In the genomic region with DNA sequence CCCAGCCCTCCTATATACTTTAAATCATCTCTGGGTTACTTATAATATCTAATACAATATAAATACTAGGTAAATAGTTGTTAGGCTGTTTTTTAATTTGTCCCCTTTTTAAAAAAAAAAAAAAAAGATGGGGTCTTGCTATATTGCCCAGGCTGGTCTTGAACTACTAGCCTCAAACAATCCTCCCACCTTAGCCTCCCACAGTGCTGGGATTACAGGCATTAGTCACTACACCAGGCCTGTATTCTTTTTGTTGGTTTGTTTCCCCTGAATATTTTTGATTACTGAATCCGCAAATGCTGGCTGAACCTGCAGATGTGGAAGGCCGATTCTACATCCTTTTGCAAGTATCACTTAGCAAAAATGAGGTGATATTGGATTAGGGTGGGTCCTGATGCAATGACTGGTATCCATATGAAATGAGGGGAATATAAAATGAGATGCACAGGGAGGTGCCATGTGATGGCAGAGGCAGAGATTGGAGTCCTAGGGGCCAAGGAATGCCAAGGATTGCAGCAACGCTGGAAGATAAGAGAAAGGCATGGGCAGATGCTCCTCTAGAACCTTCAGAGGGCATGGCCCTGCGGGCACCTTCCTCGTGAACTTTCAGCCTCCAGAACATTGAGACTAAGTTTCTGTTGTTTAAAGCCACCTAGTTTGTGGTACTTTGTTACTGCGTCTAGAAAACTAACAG, we compare ENCODE assay signal across 15 cellular contexts.
"Had no signal": no experiment of that assay in that cellular context is flagged by ENCODE, and none has a peak within 500 bp of the region (broad histone marks: within the 10 kb centered on the region; RNA-seq: fewer than 3 reads in every experiment).

No MANE protein-coding gene starts in this region.

- H3K27ac ChIP-seq: esophagus squamous epithelium, left lung, SJSA1 had no signal

- H3K4me1 Mint-ChIP-seq: stimulated activated memory B cell treated with anti-CD40 and anti-IgM and Interleukin-4, amounts not matched to agents 10 μg/mL and 1 μg/mL and 100 μg/mL, for 72 hours had no signal

- DNase-seq: activated naive CD4-positive, alpha-beta T cell treated with anti-CD3 and anti-CD28 coated beads, Interleukin-2, amount 50 U/mL, for 16 hours; esophagus squamous epithelium; foreskin fibroblast; head of caudate nucleus; right cardiac atrium; spleen; stimulated activated CD4-positive, alpha-beta T cell treated with anti-CD3 and anti-CD28 coated beads, Interleukin-1b, Interleukin-23, amount 100 ng/mL, for 48 hours; substantia nigra; SW 1271 had no signal

- H3K36me3 ChIP-seq: left lung had no signal

- H3K4me1 ChIP-seq: left lung had no signal

- H3K4me3 ChIP-seq: esophagus squamous epithelium, left lung, SJSA1, spleen had no signal

- H3K27me3 ChIP-seq: esophagus squamous epithelium, left lung, SJSA1, spleen had no signal

- H3K27me3 Mint-ChIP-seq: activated T-helper 17 cell treated with anti-CD3 and anti-CD28 coated beads, Interleukin-2, amount 50 U/mL, for 72 hours; stimulated activated memory B cell treated with anti-CD40 and anti-IgM and Interleukin-4, amounts not matched to agents 10 μg/mL and 1 μg/mL and 100 μg/mL, for 72 hours had no signal

- H3K4me3 Mint-ChIP-seq: activated T-helper 17 cell treated with anti-CD3 and anti-CD28 coated beads, Interleukin-2, amount 50 U/mL, for 72 hours; stimulated activated memory B cell treated with anti-CD40 and anti-IgM and Interleukin-4, amounts not matched to agents 10 μg/mL and 1 μg/mL and 100 μg/mL, for 72 hours; T-helper 2 cell treated with Interferon-gamma antibody and Interleukin-4, amounts not matched to agents 5 μg/mL and 100 μg/mL, for 36 hours had no signal

- H3K9me3 ChIP-seq: esophagus squamous epithelium, left lung, SJSA1, spleen had no signal

- H3K27ac Mint-ChIP-seq: activated T-helper 17 cell treated with anti-CD3 and anti-CD28 coated beads, Interleukin-2, amount 50 U/mL, for 72 hours; stimulated activated memory B cell treated with anti-CD40 and anti-IgM and Interleukin-4, amounts not matched to agents 10 μg/mL and 1 μg/mL and 100 μg/mL, for 72 hours; T-helper 2 cell treated with Interferon-gamma antibody and Interleukin-4, amounts not matched to agents 5 μg/mL and 100 μg/mL, for 36 hours had no signal

- H3K9me3 Mint-ChIP-seq: activated T-helper 17 cell treated with anti-CD3 and anti-CD28 coated beads, Interleukin-2, amount 50 U/mL, for 72 hours; stimulated activated memory B cell treated with anti-CD40 and anti-IgM and Interleukin-4, amounts not matched to agents 10 μg/mL and 1 μg/mL and 100 μg/mL, for 72 hours; T-helper 2 cell treated with Interferon-gamma antibody and Interleukin-4, amounts not matched to agents 5 μg/mL and 100 μg/mL, for 36 hours had no signal

- ATAC-seq: activated T-helper 17 cell treated with anti-CD3 and anti-CD28 coated beads, Interleukin-2, amount 50 U/mL, for 72 hours; stimulated activated memory B cell treated with anti-CD40 and anti-IgM and Interleukin-4, amounts not matched to agents 10 μg/mL and 1 μg/mL and 100 μg/mL, for 72 hours had no signal

- FAIRE-seq: islet of Langerhans had no signal
